In the genomic region with DNA sequence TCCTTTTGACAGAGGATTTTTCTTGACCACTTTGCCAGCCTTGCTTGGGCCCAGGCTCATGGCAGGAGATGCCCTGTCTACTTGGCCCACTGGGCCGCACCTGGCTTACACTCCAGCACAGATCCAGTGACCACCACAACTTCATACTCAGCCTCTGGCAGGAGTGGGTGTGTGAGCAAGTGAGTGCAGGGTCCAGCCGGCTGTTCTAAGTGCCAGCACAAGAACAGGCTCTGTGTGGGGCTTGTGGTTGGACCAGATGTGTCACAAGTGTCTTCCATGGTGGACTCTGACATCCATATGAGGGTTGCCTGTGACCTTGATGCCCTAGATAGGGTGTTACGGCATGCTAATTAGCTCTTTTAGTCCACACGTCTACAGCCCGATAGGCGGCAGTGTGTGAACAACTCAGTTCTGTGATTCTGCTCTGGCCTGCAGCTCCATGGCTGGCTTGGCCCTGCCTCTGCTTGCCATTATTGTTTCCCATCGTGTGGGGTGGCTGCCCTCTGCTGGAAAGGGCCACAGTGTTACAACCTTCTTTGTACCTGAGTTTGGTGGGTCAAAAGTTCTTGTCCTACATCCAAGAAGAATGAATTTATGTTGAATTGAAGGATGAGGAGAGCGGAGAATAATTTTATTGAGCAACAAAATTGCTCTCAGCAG, we compare ENCODE assay signal across 8 cellular contexts.
DNase-seq lines count a peak whose midpoint lies in the region; ATAC-seq and TF ChIP-seq lines count a peak whose summit lies in the region.

No MANE protein-coding gene starts in this region.

- no peaks in the 10 kb centered on the region for H3K9me3 ChIP-seq in right cardiac atrium (ENCODE audit: control insufficient read depth, low read length)

- H3K27ac ChIP-seq in right cardiac atrium (ENCODE audit: low read length): no peak overlapping the region

- no peaks in the 10 kb centered on the region for H3K4me1 Mint-ChIP-seq in stimulated activated effector memory CD8-positive, alpha-beta T cell treated with anti-CD3 and anti-CD28 coated beads, Interleukin-12 subunit alpha, Interleukin-12 subunit beta, amount 100 ng/mL, for 72 hours

- H3K4me3 ChIP-seq in right cardiac atrium (ENCODE audit: low read length): no peak overlapping the region

- peak; percentile 14 for DNase-seq in A172 (ENCODE audit: low spot score)
- DNase-seq in HEK293T (ENCODE audit: extremely low spot score): peak; percentile 47
- DNase-seq in UCSD-AML1 (lab: John Stamatoyannopoulos, UW; ENCODE audit: unreplicated experiment): peak; percentile 67
- DNase-seq in right cardiac atrium: peak in 2 of 3 donors; percentile 20 to 49
- DNase-seq in stimulated activated effector memory CD8-positive, alpha-beta T cell treated with anti-CD3 and anti-CD28 coated beads, Interleukin-12 subunit alpha, Interleukin-12 subunit beta, amount 100 ng/mL, for 72 hours (ENCODE audit: low spot score in 2 of 2): no peak
- DNase-seq in activated gamma-delta T cell treated with Interleukin-2 at 50 U/mL for 16 hours: no peak

- no peaks in the 10 kb centered on the region for H3K9me3 Mint-ChIP-seq in stimulated activated effector memory CD8-positive, alpha-beta T cell treated with anti-CD3 and anti-CD28 coated beads, Interleukin-12 subunit alpha, Interleukin-12 subunit beta, amount 100 ng/mL, for 72 hours

- CTCF ChIA-PET in HEK293T (lab: Yijun Ruan, JAX): interaction anchor here (0.6 to 1.0 kb wide), 4 partner anchors 9 to 1138 kb away, joined by 3 to 5 read pairs (median 3); no protein-coding TSS in a partner anchor

- H3K27ac Mint-ChIP-seq in stimulated activated effector memory CD8-positive, alpha-beta T cell treated with anti-CD3 and anti-CD28 coated beads, Interleukin-12 subunit alpha, Interleukin-12 subunit beta, amount 100 ng/mL, for 72 hours: no peak overlapping the region

- H3K4me3 Mint-ChIP-seq in stimulated activated effector memory CD8-positive, alpha-beta T cell treated with anti-CD3 and anti-CD28 coated beads, Interleukin-12 subunit alpha, Interleukin-12 subunit beta, amount 100 ng/mL, for 72 hours: no peak overlapping the region

- POLR2A ChIA-PET in HEK293T (lab: Yijun Ruan, JAX): no interaction called here

- H3K4me1 ChIP-seq in right cardiac atrium (ENCODE audit: control insufficient read depth, insufficient read depth, low read length): no peaks in the 10 kb centered on the region

- TF ChIP-seq CTCF in GM12872 (IDR thresholded peaks at IDR 0.05; ENCODE audit: insufficient read depth, low read depth, low read length) (peak; percentile 73), LNCAP (IDR thresholded peaks at IDR 0.05) (peak; percentile 56)

- H3K27me3 ChIP-seq in right cardiac atrium (ENCODE audit: control insufficient read depth, insufficient read depth): no peaks in the 10 kb centered on the region

- WGBS in right cardiac atrium: 72% methylated on average over 8 of the region's 8 CpGs

- intact Hi-C loops in right cardiac atrium (cut with DNase I): no loop called here

- no peaks in the 10 kb centered on the region for H3K36me3 Mint-ChIP-seq in stimulated activated effector memory CD8-positive, alpha-beta T cell treated with anti-CD3 and anti-CD28 coated beads, Interleukin-12 subunit alpha, Interleukin-12 subunit beta, amount 100 ng/mL, for 72 hours

- ATAC-seq in right cardiac atrium: peak; percentile 26 to 41
- peak; percentile 69 for ATAC-seq in stimulated activated effector memory CD8-positive, alpha-beta T cell treated with anti-CD3 and anti-CD28 coated beads, Interleukin-12 subunit alpha, Interleukin-12 subunit beta, amount 100 ng/mL, for 72 hours

TF ChIP-seq in HEK293T, 16 proteins besides CTCF, POLR2A, EP300 and RAD21:
- TF ChIP-seq ELF4 (IDR thresholded peaks at IDR 0.05): no peak
- no peak for TF ChIP-seq CTBP1 (IDR thresholded peaks at IDR 0.05; ENCODE audit: borderline replicate concordance)
- TF ChIP-seq BHLHE40 (IDR thresholded peaks at IDR 0.05; ENCODE audit: borderline replicate concordance): no peak
- TF ChIP-seq L3MBTL2 (conservative IDR thresholded peaks at IDR 0.05): no peak
- no peak for TF ChIP-seq SUZ12 (IDR thresholded peaks at IDR 0.05)
- no peak for TF ChIP-seq NFRKB (IDR thresholded peaks at IDR 0.05)
- TF ChIP-seq, protein P1, sequence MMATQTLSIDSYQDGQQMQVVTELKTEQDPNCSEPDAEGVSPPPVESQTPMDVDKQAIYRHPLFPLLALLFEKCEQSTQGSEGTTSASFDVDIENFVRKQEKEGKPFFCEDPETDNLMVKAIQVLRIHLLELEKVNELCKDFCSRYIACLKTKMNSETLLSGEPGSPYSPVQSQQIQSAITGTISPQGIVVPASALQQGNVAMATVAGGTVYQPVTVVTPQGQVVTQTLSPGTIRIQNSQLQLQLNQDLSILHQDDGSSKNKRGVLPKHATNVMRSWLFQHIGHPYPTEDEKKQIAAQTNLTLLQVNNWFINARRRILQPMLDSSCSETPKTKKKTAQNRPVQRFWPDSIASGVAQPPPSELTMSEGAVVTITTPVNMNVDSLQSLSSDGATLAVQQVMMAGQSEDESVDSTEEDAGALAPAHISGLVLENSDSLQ (IDR thresholded peaks at IDR 0.05): no peak
- TF ChIP-seq LEF1 (IDR thresholded peaks at IDR 0.05; ENCODE audit: borderline replicate concordance): no peak
- no peak for TF ChIP-seq HDGF (IDR thresholded peaks at IDR 0.05; ENCODE audit: borderline replicate concordance)
- TF ChIP-seq ZNF384 (IDR thresholded peaks at IDR 0.05): no peak
- no peak for TF ChIP-seq ARNT (IDR thresholded peaks at IDR 0.05)
- no peak for TF ChIP-seq TARDBP (IDR thresholded peaks at IDR 0.05)
- TF ChIP-seq FOXA1 (IDR thresholded peaks at IDR 0.05): no peak
- TF ChIP-seq FOXM1 (IDR thresholded peaks at IDR 0.05; ENCODE audit: borderline replicate concordance): no peak
- TF ChIP-seq SP1 (IDR thresholded peaks at IDR 0.05): no peak
TF ChIP-seq in HEK293T: peak in this region for 0.

Comparison
In these comparisons a context has a peak if more than half of its experiments do, and no peak if none do; other contexts are left out.
1. DNase-seq: peak in A172 (single experiment), HEK293T (single experiment), UCSD-AML1 (single experiment) and right cardiac atrium (2 of 3); none in stimulated activated effector memory CD8-positive, alpha-beta T cell treated with anti-CD3 and anti-CD28 coated beads, Interleukin-12 subunit alpha, Interleukin-12 subunit beta, amount 100 ng/mL, for 72 hours (0 of 2) and activated gamma-delta T cell treated with Interleukin-2 at 50 U/mL for 16 hours (single experiment).